27 cellular contexts compared by ENCODE assay signal in genomic region chr9:34825780-34826179, GRCh38.
DNase-seq lines count a peak whose midpoint lies in the region; ATAC-seq, FAIRE-seq and TF ChIP-seq lines count a peak whose summit lies in the region.
"Had no signal": no experiment of that assay in that cellular context is flagged by ENCODE, and none has a peak within 500 bp of the region (broad histone marks: within the 10 kb centered on the region; RNA-seq: fewer than 3 reads in every experiment).

No MANE protein-coding gene starts in this region.

- H4K20me1 ChIP-seq in HepG2 (ENCODE audit: insufficient read depth, low read length), result no peaks in the 10 kb centered on the region
- H4K20me1 ChIP-seq: BLaER1 had no signal

- peaks cover 26% of the 10 kb centered on the region for H3K27me3 Mint-ChIP-seq in nephron progenitor cell (ENCODE audit: low read depth, poor library complexity)

- H3K27ac ChIP-seq in HepG2 (ENCODE audit: extremely low read length, insufficient read depth, low read length) (no peak overlapping the region), testis (no peak overlapping the region)
- H3K27ac ChIP-seq: BLaER1 had no signal

- BruUV-seq in HepG2 (replicated peaks; lab: Mats Ljungman, UMichigan), result no TSS peak

- no peak overlapping the region for H2AFZ ChIP-seq in HepG2 (ENCODE audit: low read length)

- TF ChIP-seq POLR2A in HepG2 (IDR thresholded peaks at IDR 0.05; ENCODE audit: insufficient read depth in 1 of 2, low read depth in 2 of 2, low read length in 2 of 2), result no peak
- no peak for TF ChIP-seq POLR2A in testis (IDR thresholded peaks at IDR 0.05)

- H3K4me3 ChIP-seq in fibroblast of pulmonary artery (replicated peaks; ENCODE audit: low read depth, low read length) (no peak overlapping the region), HepG2 (replicated peaks in 1 of 3; ENCODE audit: insufficient read depth in 1 of 3, low read depth in 2 of 3, low read length in 3 of 3) (no peak overlapping the region), testis (no peak overlapping the region)
- H3K4me3 ChIP-seq: BLaER1, GM12878 had no signal

- in situ Hi-C loops in HepG2 (cut with HindIII; ENCODE audit: extremely low pct_ligation_motif_present, low pct_unique_long_range_greater_than_20kb), result no loop called here

- FAIRE-seq in HepG2 (lab: Jason Lieb, UNC) (no peak), RCC 7860 (lab: Jason Lieb, UNC) (no peak)
- FAIRE-seq: A204.1, GM12878, GM12892, GM18507 had no signal

- TF ChIP-seq EP300 in HepG2 (IDR thresholded peaks at IDR 0.05; ENCODE audit: low read depth in 2 of 2, low read length in 2 of 2) (no peak), HepG2 (CRISPR knock-in tag; IDR thresholded peaks at IDR 0.05; ENCODE audit: borderline replicate concordance) (no peak)

- CTCF ChIA-PET in HepG2 (lab: Yijun Ruan, JAX; ENCODE audit: low intra/inter-chr PET ratio, low total read pairs), result no interaction called here

- no peak for TF ChIP-seq RAD21 in HepG2 (CRISPR knock-in tag; IDR thresholded peaks at IDR 0.05)

- intact Hi-C loops in HepG2 (cut with micrococcal nuclease; ENCODE audit: unreplicated experiment), result no loop called here
- intact Hi-C loops in testis (cut with DNase I; ENCODE audit: low total_unique reads), result no loop called here

- no peak overlapping the region for H3K27ac Mint-ChIP-seq in nephron progenitor cell
- H3K27ac Mint-ChIP-seq: CD14-positive monocyte; CD4-positive, alpha-beta memory T cell; CD4-positive, CD25-positive, alpha-beta regulatory T cell; CD8-positive, alpha-beta memory T cell had no signal

- peak; percentile 1 for DNase-seq in fibroblast of pulmonary artery (ENCODE audit: low read depth)
- no peak for DNase-seq in HepG2 (ENCODE audit: low spot score)
- DNase-seq in testis, result peak; percentile 49
- no peak for DNase-seq in nephron progenitor cell
- DNase-seq in RCC 7860 (ENCODE audit: low spot score), result no peak
- DNase-seq: 8988T; ACHN; BE2C; C1 segment of cervical spinal cord; CD4-positive, alpha-beta memory T cell; CD4-positive, CD25-positive, alpha-beta regulatory T cell; CD8-positive, alpha-beta memory T cell; COR-L47; DMS 273 treated with DMSO at 0.1 percent for 48 hours; DMS153; DMS53; DMS79; DND-41; EL; GDM1 had no signal

- 28% methylated on average over 3 of the region's 4 CpGs for WGBS in HepG2 (ENCODE audit: low lambda C conversion rate)
- 34 to 41% methylated on average over 4 of the region's 4 CpGs for WGBS in testis, 2 donors

- no peaks in the 10 kb centered on the region for H3K79me2 ChIP-seq in HepG2 (ENCODE audit: insufficient read depth, low read length)

- H3K36me3 ChIP-seq in HepG2 (replicated peaks in 1 of 2; ENCODE audit: control insufficient read depth in 1 of 2, insufficient read depth in 2 of 2, low read length in 2 of 2), result no peaks in the 10 kb centered on the region
- no peaks in the 10 kb centered on the region for H3K36me3 ChIP-seq in testis (ENCODE audit: low read depth, missing control alignments)
- H3K36me3 ChIP-seq: BE2C, BLaER1 had no signal

- no peak overlapping the region for H3K4me2 ChIP-seq in HepG2 (ENCODE audit: low read depth, low read length)
- H3K4me2 ChIP-seq: BLaER1 had no signal

- H3K27me3 ChIP-seq in HepG2 (ENCODE audit: control insufficient read depth in 1 of 2, insufficient read depth in 2 of 2, low read length in 2 of 2), result 0 out of 5 replicates have a peak, but pooled peaks cover 0 to 7% of the 10 kb centered on the region in 2 experiments
- no peaks in the 10 kb centered on the region for H3K27me3 ChIP-seq in testis
- H3K27me3 ChIP-seq: BLaER1 had no signal

- H3K9me3 ChIP-seq in HepG2 (ENCODE audit: low read length), result no peaks in the 10 kb centered on the region
- H3K9me3 ChIP-seq in testis, result no peaks in the 10 kb centered on the region
- H3K9me3 ChIP-seq: BE2C, BLaER1 had no signal

- H3K4me1 Mint-ChIP-seq in nephron progenitor cell, result no peaks in the 10 kb centered on the region
- H3K4me1 Mint-ChIP-seq: CD14-positive monocyte; CD4-positive, alpha-beta memory T cell; CD4-positive, CD25-positive, alpha-beta regulatory T cell; CD8-positive, alpha-beta memory T cell had no signal

- no peak overlapping the region for H3K4me3 Mint-ChIP-seq in nephron progenitor cell
- H3K4me3 Mint-ChIP-seq: CD14-positive monocyte; CD4-positive, alpha-beta memory T cell; CD4-positive, CD25-positive, alpha-beta regulatory T cell; CD8-positive, alpha-beta memory T cell had no signal

- peak; percentile 46 for ATAC-seq in HepG2
- ATAC-seq in HG02678 (IDR thresholded peaks at IDR 0.05; ENCODE audit: unreplicated experiment), result no peak
- ATAC-seq: GM12878 had no signal

- no peak overlapping the region for H3K9ac ChIP-seq in HepG2 (ENCODE audit: insufficient read depth, low read depth, low read length)
- H3K9ac ChIP-seq: BLaER1 had no signal

- POLR2A ChIA-PET in HepG2 (lab: Yijun Ruan, JAX), result no interaction called here

- H3K4me1 ChIP-seq in HepG2 (ENCODE audit: insufficient read depth, low read length) (no peaks in the 10 kb centered on the region), testis (peaks cover 3% of the 10 kb centered on the region)
- H3K4me1 ChIP-seq: BE2C, BLaER1 had no signal

- no peaks in the 10 kb centered on the region for H3K36me3 Mint-ChIP-seq in nephron progenitor cell (ENCODE audit: low read depth)
- H3K36me3 Mint-ChIP-seq: CD14-positive monocyte; CD4-positive, alpha-beta memory T cell; CD4-positive, CD25-positive, alpha-beta regulatory T cell; CD8-positive, alpha-beta memory T cell had no signal

- H3K9me3 Mint-ChIP-seq in nephron progenitor cell, result peaks cover 7% of the 10 kb centered on the region

- TF ChIP-seq CTCF in fibroblast of pulmonary artery (IDR thresholded peaks at IDR 0.05; ENCODE audit: low read length, missing control alignments) (no peak), HepG2 (CRISPR knock-in tag; IDR thresholded peaks at IDR 0.05) (no peak), testis (IDR thresholded peaks at IDR 0.05) (no peak), nephron progenitor cell (IDR thresholded peaks at IDR 0.05) (no peak)

TF ChIP-seq in HepG2, 621 proteins besides CTCF, POLR2A, EP300 and RAD21:
- TF ChIP-seq ZNF776 (CRISPR knock-in tag; IDR thresholded peaks at IDR 0.05) (0 out of 2 replicates have a peak, but pooled peaks have one; percentile 23), RELA (CRISPR knock-in tag; IDR thresholded peaks at IDR 0.05) (peak; percentile 93; the same call in 1 of the 2 replicates), ZNF784 (CRISPR knock-in tag; IDR thresholded peaks at IDR 0.05; ENCODE audit: borderline replicate concordance) (no peak), ZSCAN25 (CRISPR knock-in tag; IDR thresholded peaks at IDR 0.05) (no peak)

Comparison
In these comparisons a context has a peak if more than half of its experiments do, and no peak if none do; other contexts are left out.
1. DNase-seq: peak in fibroblast of pulmonary artery (single experiment) and testis (single experiment); none in HepG2 (single experiment), nephron progenitor cell (single experiment) and RCC 7860 (single experiment).